In genomic region chr1:235325854-235326253, GRCh38 we compare ENCODE assay signal across 8 cellular contexts. TPM values are rescaled to one million over a fixed set of nuclear protein-coding genes. Genes with fewer than 3 reads are reported as not detected.
DNase-seq lines count a peak whose midpoint lies in the region; ATAC-seq and TF ChIP-seq lines count a peak whose summit lies in the region.

No MANE protein-coding gene starts in this region.

- H3K4me3 Mint-ChIP-seq in CD8-positive, alpha-beta T cell = peak overlapping the region; percentile 97
- peak overlapping the region; percentile 97 for H3K4me3 Mint-ChIP-seq in neural crest cell

- peaks cover 50% of the 10 kb centered on the region for H3K4me1 ChIP-seq in CD8-positive, alpha-beta T cell (ENCODE audit: insufficient read depth, low read length)
- peaks cover 55% of the 10 kb centered on the region for H3K4me1 ChIP-seq in Loucy (ENCODE audit: insufficient read depth, low read length, poor library complexity, severe bottlenecking)
- H3K4me1 ChIP-seq in effector memory CD4-positive, alpha-beta T cell (ENCODE audit: control insufficient read depth, insufficient read depth, low read length, poor library complexity, severe bottlenecking) = peaks cover 35% of the 10 kb centered on the region

- H3K27me3 Mint-ChIP-seq in CD8-positive, alpha-beta T cell (ENCODE audit: low read depth) = no peaks in the 10 kb centered on the region
- no peaks in the 10 kb centered on the region for H3K27me3 Mint-ChIP-seq in neural crest cell (ENCODE audit: low read depth)

- TF ChIP-seq CTCF in CD8-positive, alpha-beta T cell (IDR thresholded peaks at IDR 0.05) = no peak
- TF ChIP-seq CTCF in Loucy (conservative IDR thresholded peaks at IDR 0.05; ENCODE audit: low read length) (no peak), neural crest cell (conservative IDR thresholded peaks at IDR 0.05) (no peak)

- no peaks in the 10 kb centered on the region for H3K9me3 Mint-ChIP-seq in CD8-positive, alpha-beta T cell
- no peaks in the 10 kb centered on the region for H3K9me3 Mint-ChIP-seq in neural crest cell

- peaks cover 84% of the 10 kb centered on the region for H4K20me1 ChIP-seq in Loucy (ENCODE audit: insufficient read depth, low read length, poor library complexity, severe bottlenecking)

- no peaks in the 10 kb centered on the region for H3F3A ChIP-seq in Loucy (ENCODE audit: low read depth)

- H3K4me1 Mint-ChIP-seq in CD8-positive, alpha-beta T cell (ENCODE audit: low read depth) = peaks cover 55% of the 10 kb centered on the region
- peaks cover 29% of the 10 kb centered on the region for H3K4me1 Mint-ChIP-seq in neural crest cell

- no peaks in the 10 kb centered on the region for H3K36me3 ChIP-seq in CD8-positive, alpha-beta T cell (ENCODE audit: insufficient read depth, low read length)
- 0 out of 2 replicates have a peak, but pooled peaks cover 4% of the 10 kb centered on the region for H3K36me3 ChIP-seq in Loucy (ENCODE audit: insufficient read depth, low read length)
- H3K36me3 ChIP-seq in effector memory CD4-positive, alpha-beta T cell (ENCODE audit: control insufficient read depth, insufficient read depth, low read length) = peaks cover 8% of the 10 kb centered on the region

- POLR2A ChIA-PET in CD8-positive, alpha-beta T cell (lab: Charles Lee) = interaction anchor here (1.4 kb wide), 1 partner anchor 197 kb away, joined by 3 read pairs; the partner anchor contains the start of gene TOMM20

- H3K27ac ChIP-seq in CD8-positive, alpha-beta T cell (ENCODE audit: low read depth, low read length) = peak overlapping the region; percentile 86
- H3K27ac ChIP-seq in effector memory CD4-positive, alpha-beta T cell (ENCODE audit: insufficient read depth, low read length, poor library complexity, severe bottlenecking) = peak overlapping the region; percentile 98

- peak overlapping the region; percentile 91 for H3K9ac ChIP-seq in Loucy (ENCODE audit: low read depth, low read length, poor library complexity, severe bottlenecking)

- intact Hi-C loops in CD8-positive, alpha-beta T cell (cut with DNase I, micrococcal nuclease) = loop anchor here (1.0 to 10.0 kb wide), 12 partner anchors 9 to 1276 kb away; partner anchors contain the start of genes LYST (in 2 of the 2), ERO1B (in 1 of the 2), HEATR1 (in 1 of the 2) and RBM34 (in 1 of the 2)

- H3K4me3 ChIP-seq in CD8-positive, alpha-beta T cell (ENCODE audit: low read depth, low read length) = peak overlapping the region; percentile 66
- H3K4me3 ChIP-seq in Loucy (ENCODE audit: low read length, poor library complexity, severe bottlenecking) = peak overlapping the region; percentile 88
- H3K4me3 ChIP-seq in effector memory CD4-positive, alpha-beta T cell (ENCODE audit: insufficient read depth, low read depth, low read length, poor library complexity, severe bottlenecking) = peak overlapping the region; percentile 93

- peak overlapping the region; percentile 93 for H3K4me2 ChIP-seq in Loucy (ENCODE audit: low read depth, low read length, poor library complexity, severe bottlenecking)

- H2AFZ ChIP-seq in Loucy (ENCODE audit: low read length) = no peak overlapping the region

- peaks cover 90% of the 10 kb centered on the region for H3K79me2 ChIP-seq in Loucy (ENCODE audit: insufficient read depth, low read length)

- no peak for ATAC-seq in CD8-positive, alpha-beta T cell
- no peak for ATAC-seq in GM18907 (IDR thresholded peaks at IDR 0.05; ENCODE audit: unreplicated experiment)
- no peak for ATAC-seq in GM21515 (IDR thresholded peaks at IDR 0.05; ENCODE audit: unreplicated experiment)

- H3K27me3 ChIP-seq in CD8-positive, alpha-beta T cell (ENCODE audit: insufficient read depth, low read length) = no peaks in the 10 kb centered on the region
- H3K27me3 ChIP-seq in Loucy (ENCODE audit: insufficient read depth, low read length, poor library complexity, severe bottlenecking) = no peaks in the 10 kb centered on the region
- no peaks in the 10 kb centered on the region for H3K27me3 ChIP-seq in effector memory CD4-positive, alpha-beta T cell (replicated peaks; ENCODE audit: control insufficient read depth, insufficient read depth, low read length, poor library complexity, severe bottlenecking)

- H3K36me3 Mint-ChIP-seq in CD8-positive, alpha-beta T cell = peaks cover 48% of the 10 kb centered on the region
- H3K36me3 Mint-ChIP-seq in neural crest cell (ENCODE audit: low read depth) = peaks cover 7% of the 10 kb centered on the region

- no peaks in the 10 kb centered on the region for H3K9me3 ChIP-seq in CD8-positive, alpha-beta T cell (ENCODE audit: low read length)
- H3K9me3 ChIP-seq in Loucy (ENCODE audit: insufficient read depth, low read depth, low read length) = no peaks in the 10 kb centered on the region
- H3K9me3 ChIP-seq in effector memory CD4-positive, alpha-beta T cell (ENCODE audit: control insufficient read depth, low read length) = no peaks in the 10 kb centered on the region

- CTCF ChIA-PET in CD8-positive, alpha-beta T cell (lab: Charles Lee) = interaction anchor here (1.4 kb wide), 1 partner anchor 59 kb away, joined by 4 read pairs; no protein-coding TSS in a partner anchor

- H3K9me2 ChIP-seq in Loucy (replicated peaks; ENCODE audit: low read depth, low read length) = no peaks in the 10 kb centered on the region

- no peak for DNase-seq in CD8-positive, alpha-beta T cell
- DNase-seq in effector memory CD4-positive, alpha-beta T cell = no peak
- DNase-seq in neural crest cell (ENCODE audit: low read depth, low spot score) (no peak), AG08395 (ENCODE audit: low spot score) (no peak)
- no peak for DNase-seq in stimulated activated CD8-positive, alpha-beta memory T cell treated with anti-CD3 and anti-CD28 coated beads, Interleukin-4, amount 100 ng/mL, for 48 hours

- peak overlapping the region; percentile 50 for H3K27ac Mint-ChIP-seq in CD8-positive, alpha-beta T cell
- H3K27ac Mint-ChIP-seq in neural crest cell (ENCODE audit: unreplicated experiment) = peak overlapping the region; percentile 72

RNA-seq across cellular contexts. Expression of gene ARID4B, which starts 2.1 kb away (rescaled TPM):
- 100 to 1,000 TPM; 153 to 156 TPM for total RNA-seq in CD8-positive, alpha-beta T cell
- total RNA-seq in neural crest cell = 43.6 and 46.0 TPM in 2 replicates

RNA-seq across cellular contexts. Expression of gene GGPS1, which starts 2.5 kb away (rescaled TPM):
- 10 to 100 TPM; 18.2 to 21.3 TPM for total RNA-seq in CD8-positive, alpha-beta T cell
- total RNA-seq in neural crest cell = 57.2 and 58.0 TPM in 2 replicates

RNA-seq across cellular contexts. Expression of gene TBCE, which starts 41.4 kb away (rescaled TPM):
- total RNA-seq in CD8-positive, alpha-beta T cell = 1 to 10 TPM; 6.0 to 7.1 TPM
- 28.2 and 33.3 TPM in 2 replicates for total RNA-seq in neural crest cell
